In genomic region chr5:147628054-147628895, GRCh38 we compare ENCODE assay signal across 8 cellular contexts.
DNase-seq lines count a peak whose midpoint lies in the region; ATAC-seq and TF ChIP-seq lines count a peak whose summit lies in the region.

No MANE protein-coding gene starts in this region.

- H3K27ac ChIP-seq in HEK293 (ENCODE audit: extremely low read depth, low read depth, low read length) (no peak overlapping the region), MM.1S (ENCODE audit: low read length) (no peak overlapping the region), RWPE2 (ENCODE audit: poor library complexity, severe bottlenecking) (no peak overlapping the region), parathyroid adenoma (no peak overlapping the region)

- H4K20me1 ChIP-seq in MM.1S (ENCODE audit: insufficient read depth, low read length), result no peaks in the 10 kb centered on the region

- no peak overlapping the region for H2AFZ ChIP-seq in MM.1S (ENCODE audit: low read length)
- H2AFZ ChIP-seq in parathyroid adenoma, result no peak overlapping the region

- DNase-seq in MM.1S, result peak; percentile 71
- DNase-seq in RWPE2 (ENCODE audit: low spot score), result no peak
- DNase-seq in activated naive CD4-positive, alpha-beta T cell treated with anti-CD3 and anti-CD28 coated beads, Interleukin-2, amount 50 U/mL, for 16 hours, result peak; percentile 14
- peak; percentile 78 for DNase-seq in globus pallidus (ENCODE audit: low spot score)
- no peak for DNase-seq in KG1 (lab: John Stamatoyannopoulos, UW)

- H3K9me3 ChIP-seq in HEK293 (ENCODE audit: control insufficient read depth, insufficient read depth, low read depth, low read length) (no peaks in the 10 kb centered on the region), MM.1S (replicated peaks; ENCODE audit: insufficient read depth, low read length) (no peaks in the 10 kb centered on the region), RWPE2 (ENCODE audit: severe bottlenecking) (no peaks in the 10 kb centered on the region), parathyroid adenoma (ENCODE audit: control insufficient read depth, low read length) (no peaks in the 10 kb centered on the region)

- TF ChIP-seq CTCF in GM12875 (IDR thresholded peaks at IDR 0.05; ENCODE audit: borderline replicate concordance, insufficient read depth, low read depth, low read length) (peak; percentile 67; the same call in 1 of the 2 replicates), HEK293 (tag by site-specific recombination; IDR thresholded peaks at IDR 0.05) (peak; percentile 61), MM.1S (IDR thresholded peaks at IDR 0.05; ENCODE audit: low read length) (peak; percentile 81), RWPE2 (IDR thresholded peaks at IDR 0.05; ENCODE audit: poor library complexity, severe bottlenecking) (peak; percentile 95), parathyroid adenoma (IDR thresholded peaks at IDR 0.05) (peak; percentile 81)

- no peaks in the 10 kb centered on the region for H3K27me3 ChIP-seq in MM.1S (replicated peaks; ENCODE audit: insufficient read depth, low read length)
- H3K27me3 ChIP-seq in RWPE2 (ENCODE audit: insufficient read depth, poor library complexity, severe bottlenecking), result peaks cover 7% of the 10 kb centered on the region
- no peaks in the 10 kb centered on the region for H3K27me3 ChIP-seq in parathyroid adenoma (ENCODE audit: control insufficient read depth, insufficient read depth, low read length)

- CTCF ChIA-PET in HEK293 (lab: Yijun Ruan, JAX), result interaction anchor here (0.6 to 7.4 kb wide), 48 partner anchors 9 to 817 kb away, joined by 3 to 103 read pairs (median 4); partner anchors contain the start of gene JAKMIP2

- no peaks in the 10 kb centered on the region for H3K9me2 ChIP-seq in MM.1S (replicated peaks; ENCODE audit: insufficient read depth, low read length)

- no peaks in the 10 kb centered on the region for H3F3A ChIP-seq in MM.1S (ENCODE audit: insufficient read depth, low read length)

- POLR2A ChIA-PET in HEK293 (lab: Yijun Ruan, JAX), result interaction anchor here (0.7 kb wide), 1 partner anchor 118 kb away, joined by 5 read pairs; the partner anchor contains the start of gene DPYSL3

- H3K9ac ChIP-seq in MM.1S (ENCODE audit: low read length), result no peak overlapping the region
- no peak overlapping the region for H3K9ac ChIP-seq in parathyroid adenoma

- H3K79me2 ChIP-seq in MM.1S (ENCODE audit: low read length), result no peaks in the 10 kb centered on the region
- no peaks in the 10 kb centered on the region for H3K79me2 ChIP-seq in parathyroid adenoma

- H3K4me1 ChIP-seq in HEK293 (ENCODE audit: control insufficient read depth, insufficient read depth, low read length) (no peaks in the 10 kb centered on the region), MM.1S (ENCODE audit: low read length) (no peaks in the 10 kb centered on the region), RWPE2 (ENCODE audit: insufficient read depth, poor library complexity, severe bottlenecking) (no peaks in the 10 kb centered on the region), parathyroid adenoma (no peaks in the 10 kb centered on the region)

- peak; percentile 91 for ATAC-seq in RWPE2 (ENCODE audit: low read depth)

- H3K4me2 ChIP-seq in MM.1S (ENCODE audit: low read depth, low read length) (no peak overlapping the region), parathyroid adenoma (ENCODE audit: low read length) (no peak overlapping the region)

- peaks cover 0 to 4% of the 10 kb centered on the region in 2 experiments; a peak in 1 of 3 replicates for H3K36me3 ChIP-seq in HEK293 (ENCODE audit: control insufficient read depth in 2 of 2, insufficient read depth in 1 of 2, low read length in 2 of 2)
- no peaks in the 10 kb centered on the region for H3K36me3 ChIP-seq in MM.1S (replicated peaks; ENCODE audit: insufficient read depth, low read length)
- H3K36me3 ChIP-seq in RWPE2 (ENCODE audit: low read depth), result no peaks in the 10 kb centered on the region
- no peaks in the 10 kb centered on the region for H3K36me3 ChIP-seq in parathyroid adenoma (ENCODE audit: control insufficient read depth, insufficient read depth, low read length)

- no peak overlapping the region for H3K4me3 ChIP-seq in GM12875 (ENCODE audit: low read depth, low read length)
- H3K4me3 ChIP-seq in HEK293 (ENCODE audit: low read depth, low read length), result no peak overlapping the region
- no peak overlapping the region for H3K4me3 ChIP-seq in MM.1S (ENCODE audit: low read length)
- H3K4me3 ChIP-seq in RWPE2 (ENCODE audit: severe bottlenecking), result no peak overlapping the region
- H3K4me3 ChIP-seq in parathyroid adenoma (ENCODE audit: low read depth, low read length), result no peak overlapping the region

TF ChIP-seq in HEK293, 187 proteins besides CTCF, POLR2A, EP300 and RAD21:
- TF ChIP-seq ZNF654 (tag by site-specific recombination; IDR thresholded peaks at IDR 0.05; ENCODE audit: low read depth), result peak; percentile 95
- TF ChIP-seq ZSCAN30 (tag by site-specific recombination; IDR thresholded peaks at IDR 0.05), result 0 out of 2 replicates have a peak, but pooled peaks have one; percentile 21
- TF ChIP-seq, protein P1, sequence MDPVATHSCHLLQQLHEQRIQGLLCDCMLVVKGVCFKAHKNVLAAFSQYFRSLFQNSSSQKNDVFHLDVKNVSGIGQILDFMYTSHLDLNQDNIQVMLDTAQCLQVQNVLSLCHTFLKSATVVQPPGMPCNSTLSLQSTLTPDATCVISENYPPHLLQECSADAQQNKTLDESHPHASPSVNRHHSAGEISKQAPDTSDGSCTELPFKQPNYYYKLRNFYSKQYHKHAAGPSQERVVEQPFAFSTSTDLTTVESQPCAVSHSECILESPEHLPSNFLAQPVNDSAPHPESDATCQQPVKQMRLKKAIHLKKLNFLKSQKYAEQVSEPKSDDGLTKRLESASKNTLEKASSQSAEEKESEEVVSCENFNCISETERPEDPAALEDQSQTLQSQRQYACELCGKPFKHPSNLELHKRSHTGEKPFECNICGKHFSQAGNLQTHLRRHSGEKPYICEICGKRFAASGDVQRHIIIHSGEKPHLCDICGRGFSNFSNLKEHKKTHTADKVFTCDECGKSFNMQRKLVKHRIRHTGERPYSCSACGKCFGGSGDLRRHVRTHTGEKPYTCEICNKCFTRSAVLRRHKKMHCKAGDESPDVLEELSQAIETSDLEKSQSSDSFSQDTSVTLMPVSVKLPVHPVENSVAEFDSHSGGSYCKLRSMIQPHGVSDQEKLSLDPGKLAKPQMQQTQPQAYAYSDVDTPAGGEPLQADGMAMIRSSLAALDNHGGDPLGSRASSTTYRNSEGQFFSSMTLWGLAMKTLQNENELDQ (tag by site-specific recombination; IDR thresholded peaks at IDR 0.05; ENCODE audit: low read depth), result no peak
- TF ChIP-seq ZBTB6 (tag by site-specific recombination; IDR thresholded peaks at IDR 0.05), result peak; percentile 24; the same call in 1 of the 2 replicates
- 0 out of 2 replicates have a peak, but pooled peaks have one; percentile 22 for TF ChIP-seq ZNF501 (tag by site-specific recombination; IDR thresholded peaks at IDR 0.05)
- TF ChIP-seq ZIC2 (tag by site-specific recombination; IDR thresholded peaks at IDR 0.05), result no peak
- TF ChIP-seq ZNF660 (tag by site-specific recombination; IDR thresholded peaks at IDR 0.05), result peak; percentile 51; the same call in 1 of the 2 replicates
- no peak for TF ChIP-seq GFI1B (tag by site-specific recombination; IDR thresholded peaks at IDR 0.05)
TF ChIP-seq in HEK293: peak in this region for 5.

Comparison
In these comparisons a context has a peak if more than half of its experiments do, and no peak if none do; other contexts are left out.
1. DNase-seq: peak in MM.1S (single experiment), activated naive CD4-positive, alpha-beta T cell treated with anti-CD3 and anti-CD28 coated beads, Interleukin-2, amount 50 U/mL, for 16 hours (single experiment) and globus pallidus (single experiment); none in RWPE2 (single experiment) and KG1 (single experiment).
2. Peak in every context shown above with its lines, with median percentiles within 50 percentile points of each other: CTCF ChIP-seq.